ENCODE assay signal across 8 cellular contexts in genomic region chrX:67159437-67159836, GRCh38.
"Had no signal": no experiment of that assay in that cellular context is flagged by ENCODE, and none has a peak within 500 bp of the region (broad histone marks: within the 10 kb centered on the region; RNA-seq: fewer than 3 reads in every experiment).

No MANE protein-coding gene starts in this region.

- DNase-seq: GDM1, GF-D8 had no signal

- ATAC-seq: GM12878 had no signal

- FAIRE-seq: G401.6, GM12878, GM12891, GM12892, GM18507, GM19239 had no signal

- H3K4me3 ChIP-seq: GM12878 had no signal
